Comparison of ENCODE assay signal across 1 cellular context in genomic region chr2:39996653-39997080, GRCh38.
TF ChIP-seq lines count a peak whose summit lies in the region.

No MANE protein-coding gene starts in this region.

TF ChIP-seq in K562, 482 proteins besides CTCF, POLR2A, EP300 and RAD21 (continued from another document):
- TF ChIP-seq ZNF518B (CRISPR knock-in tag; IDR thresholded peaks at IDR 0.05) (no peak), ZNF445 (CRISPR knock-in tag; IDR thresholded peaks at IDR 0.05; ENCODE audit: low read depth) (no peak), TCF7 (IDR thresholded peaks at IDR 0.05; ENCODE audit: borderline replicate concordance) (no peak), GABPA (tag; conservative IDR thresholded peaks at IDR 0.05; ENCODE audit: low read depth) (0 out of 2 replicates have a peak, but pooled peaks have one; percentile 25), NFIX (CRISPR knock-in tag; IDR thresholded peaks at IDR 0.05; ENCODE audit: low read depth) (no peak), ELF2 (CRISPR knock-in tag; IDR thresholded peaks at IDR 0.05) (no peak), NR0B1 (IDR thresholded peaks at IDR 0.05; ENCODE audit: partially characterized antibody) (no peak), JUND (IDR thresholded peaks at IDR 0.05; ENCODE audit: borderline replicate concordance, low read depth, low read length) (peak; percentile 35; the same call in 1 of the 2 replicates), JUND (tag; IDR thresholded peaks at IDR 0.05; ENCODE audit: borderline replicate concordance, low read depth, low read length) (no peak), ZNF316 (IDR thresholded peaks at IDR 0.05) (no peak), NR2C1 (IDR thresholded peaks at IDR 0.05) (no peak), NR2C1 (tag; IDR thresholded peaks at IDR 0.05) (no peak), LARP7 (IDR thresholded peaks at IDR 0.05) (no peak), CEBPB (tag; IDR thresholded peaks at IDR 0.05) (no peak), ATF4 (CRISPR knock-in tag; IDR thresholded peaks at IDR 0.05) (peak; percentile 94), KHSRP (IDR thresholded peaks at IDR 0.05) (no peak), FOXA1 (IDR thresholded peaks at IDR 0.05; ENCODE audit: borderline replicate concordance) (no peak), MAZ (CRISPR knock-in tag; conservative IDR thresholded peaks at IDR 0.05 in 1 of 2, IDR thresholded peaks at IDR 0.05 in 1 of 2) (0 out of 4 replicates have a peak, but pooled peaks of 1 of the 2 experiments have one; percentile 30), ZNF764 (CRISPR knock-in tag; IDR thresholded peaks at IDR 0.05; ENCODE audit: low read depth) (no peak), ZNF780A (CRISPR knock-in tag; IDR thresholded peaks at IDR 0.05) (no peak), CHD2 (IDR thresholded peaks at IDR 0.05; ENCODE audit: low read depth, low read length) (no peak), TRIM24 (IDR thresholded peaks at IDR 0.05) (peak in 1 of 2 experiments; percentile 36; a peak in 1 of 4 replicates), ZNF583 (CRISPR knock-in tag; IDR thresholded peaks at IDR 0.05) (no peak), FOSL1 (tag; conservative IDR thresholded peaks at IDR 0.05) (peak; percentile 98), CEBPG (CRISPR knock-in tag; IDR thresholded peaks at IDR 0.05) (no peak), CEBPG (tag; conservative IDR thresholded peaks at IDR 0.05 in 1 of 2, IDR thresholded peaks at IDR 0.05 in 1 of 2) (peak in 1 of 2 experiments; percentile 91; a peak in 2 of 4 replicates), ZNF311 (CRISPR knock-in tag; IDR thresholded peaks at IDR 0.05) (peak; percentile 53; the same call in 1 of the 2 replicates), AFF4 (CRISPR knock-in tag; IDR thresholded peaks at IDR 0.05) (no peak), TFAP4 (CRISPR knock-in tag; IDR thresholded peaks at IDR 0.05; ENCODE audit: borderline replicate concordance) (no peak), GTF2E2 (tag; IDR thresholded peaks at IDR 0.05) (no peak), DEAF1 (CRISPR knock-in tag; IDR thresholded peaks at IDR 0.05) (peak; percentile 25; the same call in 1 of the 2 replicates), ADNP (tag; IDR thresholded peaks at IDR 0.05) (no peak), ZNF561 (CRISPR knock-in tag; conservative IDR thresholded peaks at IDR 0.05) (0 out of 2 replicates have a peak, but pooled peaks have one; percentile 48), THRB (CRISPR knock-in tag; conservative IDR thresholded peaks at IDR 0.05) (no peak), SMARCC2 (IDR thresholded peaks at IDR 0.05; ENCODE audit: low read depth) (no peak), NR1H2 (CRISPR knock-in tag; IDR thresholded peaks at IDR 0.05) (no peak), CREB5 (CRISPR knock-in tag; IDR thresholded peaks at IDR 0.05) (no peak), ZSCAN32 (CRISPR knock-in tag; IDR thresholded peaks at IDR 0.05) (0 out of 2 replicates have a peak, but pooled peaks have one; percentile 5), ZBTB1 (CRISPR knock-in tag; IDR thresholded peaks at IDR 0.05; ENCODE audit: borderline replicate concordance, low read depth) (no peak)
